ENCODE assay signal across 8 cellular contexts in genomic region chr20:31608256-31608980, GRCh38. TPM values are rescaled to one million over a fixed set of nuclear protein-coding genes. Genes with fewer than 3 reads are reported as not detected.
DNase-seq lines count a peak whose midpoint lies in the region; ATAC-seq and TF ChIP-seq lines count a peak whose summit lies in the region.

No MANE protein-coding gene starts in this region.

- no peak overlapping the region for H3K27ac Mint-ChIP-seq in T-cell
- no peak overlapping the region for H3K27ac Mint-ChIP-seq in activated T-cell treated with anti-CD3 and anti-CD28 coated beads, Interleukin-2, amount 50 U/mL, for 72 hours

- H3K27ac ChIP-seq in body of pancreas (peak overlapping the region; percentile 60 to 73 (median 71)), skin epidermis (peak overlapping the region in 19 of 21 experiments; percentile 29 to 93 (median 82))

- no peak overlapping the region for H3K4me3 ChIP-seq in body of pancreas
- H3K4me3 ChIP-seq in skin epidermis: peak overlapping the region in 6 of 7 experiments; percentile 5 to 83 (median 10)

- peaks cover 12 to 40% of the 10 kb centered on the region in 2 donors for H3K27me3 Mint-ChIP-seq in T-cell
- H3K27me3 Mint-ChIP-seq in activated T-cell treated with anti-CD3 and anti-CD28 coated beads, Interleukin-2, amount 50 U/mL, for 72 hours (ENCODE audit: low read depth): peaks cover 46% of the 10 kb centered on the region

- no peaks in the 10 kb centered on the region for H3K27me3 ChIP-seq in body of pancreas

- TF ChIP-seq CTCF in body of pancreas (IDR thresholded peaks at IDR 0.05): no peak

- DNase-seq in ELF-1 (ENCODE audit: low read depth, low spot score): peak; percentile 98
- DNase-seq in NCI-H2107 (lab: John Stamatoyannopoulos, UW): peak; percentile 70
- DNase-seq in body of pancreas: peak; percentile 79 to 85 (median 82)
- peak; percentile 79 for DNase-seq in iris pigment epithelial cell (ENCODE audit: low read depth)
- no peak for DNase-seq in T-cell
- no peak for DNase-seq in activated T-cell treated with anti-CD3 and anti-CD28 coated beads, Interleukin-2, amount 50 U/mL, for 72 hours
- no peak for DNase-seq in Kasumi-1 (lab: John Stamatoyannopoulos, UW)

- CTCF ChIA-PET in T-cell (lab: Charles Lee): interaction anchor here in 1 of 2 donors (0.6 kb wide), 1 partner anchor 9 kb away, joined by 3 read pairs; no protein-coding TSS in a partner anchor

- ATAC-seq in body of pancreas (peak; percentile 41), T-cell (replicated peaks in 1 of 4) (no peak)
- ATAC-seq in activated T-cell treated with anti-CD3 and anti-CD28 coated beads, Interleukin-2, amount 50 U/mL, for 72 hours (replicated peaks in 1 of 2): no peak

- H3K9me3 ChIP-seq in body of pancreas: no peaks in the 10 kb centered on the region

- H3K4me1 ChIP-seq in body of pancreas: peaks cover 80% of the 10 kb centered on the region

- intact Hi-C loops in body of pancreas (cut with DNase I): no loop called here

- peak in 1 of 3 donors; percentile 11 for TF ChIP-seq POLR2A in body of pancreas (IDR thresholded peaks at IDR 0.05)

- no peaks in the 10 kb centered on the region for H3K9me3 Mint-ChIP-seq in T-cell
- no peaks in the 10 kb centered on the region for H3K9me3 Mint-ChIP-seq in activated T-cell treated with anti-CD3 and anti-CD28 coated beads, Interleukin-2, amount 50 U/mL, for 72 hours

- H3K4me1 Mint-ChIP-seq in T-cell: peaks cover 21 to 26% (median 25%) of the 10 kb centered on the region in 3 donors
- H3K4me1 Mint-ChIP-seq in activated T-cell treated with anti-CD3 and anti-CD28 coated beads, Interleukin-2, amount 50 U/mL, for 72 hours (ENCODE audit: low read depth): peaks cover 29% of the 10 kb centered on the region

- H3K4me3 Mint-ChIP-seq in T-cell: no peak overlapping the region
- no peak overlapping the region for H3K4me3 Mint-ChIP-seq in activated T-cell treated with anti-CD3 and anti-CD28 coated beads, Interleukin-2, amount 50 U/mL, for 72 hours

- 23 to 28% methylated on average over 8 to 45 of the region's 46 CpGs for WGBS in body of pancreas, 2 donors

- no peaks in the 10 kb centered on the region for H3K36me3 ChIP-seq in body of pancreas (replicated peaks in 1 of 2; ENCODE audit: insufficient read depth in 1 of 2, low read depth in 2 of 2)

- POLR2A ChIA-PET in T-cell (lab: Charles Lee): interaction anchor here in 1 of 2 donors (0.6 kb wide), 2 partner anchors 14 to 22 kb away, joined by 3 to 5 read pairs; no protein-coding TSS in a partner anchor

- no peaks in the 10 kb centered on the region for H3K36me3 Mint-ChIP-seq in T-cell
- no peaks in the 10 kb centered on the region for H3K36me3 Mint-ChIP-seq in activated T-cell treated with anti-CD3 and anti-CD28 coated beads, Interleukin-2, amount 50 U/mL, for 72 hours (ENCODE audit: insufficient read depth in 2 of 2)

RNA-seq across cellular contexts. Expression of gene ID1, which starts 3.3 kb away (rescaled TPM):
- total RNA-seq in body of pancreas (100 to 1,000 TPM; 169 to 245 TPM), T-cell (10 to 100 TPM in 1 of 5 donors, 1 to 10 TPM in 4; 1.4 to 11.2 (median 2.2) TPM)
- total RNA-seq in activated T-cell treated with anti-CD3 and anti-CD28 coated beads, Interleukin-2, amount 50 U/mL, for 72 hours: 1 to 10 TPM in 1 of 2 donors, under 1 TPM in 1; 0.84 to 2.0 TPM

RNA-seq across cellular contexts. Expression of gene COX4I2, which starts 29.3 kb away (rescaled TPM):
- total RNA-seq in body of pancreas (not detected), T-cell (not detected)
- total RNA-seq in activated T-cell treated with anti-CD3 and anti-CD28 coated beads, Interleukin-2, amount 50 U/mL, for 72 hours: not detected

Comparison
In these comparisons a context has a peak if more than half of its experiments do, and no peak if none do; other contexts are left out.
1. DNase-seq: peak in ELF-1 (single experiment), NCI-H2107 (single experiment), body of pancreas (4 of 4) and iris pigment epithelial cell (single experiment); none in T-cell (0 of 34), activated T-cell treated with anti-CD3 and anti-CD28 coated beads, Interleukin-2, amount 50 U/mL, for 72 hours (0 of 2) and Kasumi-1 (0 of 2).
2. H3K4me3 ChIP-seq: peak in skin epidermis (6 of 7); none in body of pancreas (0 of 2).
3. RNA of gene ID1, which starts 3.3 kb away (total RNA-seq): 169 to 245 TPM in body of pancreas; 1.4 to 11.2 TPM in T-cell and 0.84 to 2.0 TPM in activated T-cell treated with anti-CD3 and anti-CD28 coated beads, Interleukin-2, amount 50 U/mL, for 72 hours; every median in the first group is over 10 times any median in the second.